9 cellular contexts compared by ENCODE assay signal in genomic region chr12:120356567-120357030, GRCh38. TPM values are rescaled to one million over a fixed set of nuclear protein-coding genes. Genes with fewer than 3 reads are reported as not detected.
A peak's percentile ranks its signal among the peaks of the same experiment; 100 is the strongest.
DNase-seq lines count a peak whose midpoint lies in the region; ATAC-seq and TF ChIP-seq lines count a peak whose summit lies in the region.
"Had no signal": no experiment of that assay in that cellular context is flagged by ENCODE, and none has a peak within 500 bp of the region (broad histone marks: within the 10 kb centered on the region; RNA-seq: fewer than 3 reads in every experiment).

No MANE protein-coding gene starts in this region.

- ATAC-seq in esophagus mucosa (peak; percentile 88), natural killer cell (peak; percentile 78 to 97 (median 94)), HG03442 (IDR thresholded peaks at IDR 0.05; ENCODE audit: unreplicated experiment) (no peak)

- no peaks in the 10 kb centered on the region for H3K9me3 Mint-ChIP-seq in natural killer cell
- H3K9me3 Mint-ChIP-seq: T-helper 1 cell treated with Interleukin-12 subunit alpha and Interleukin-12 subunit beta and Interleukin-4 antibody, amounts not matched to agents 30 μg/mL and 1 μg/mL, for 36 hours had no signal

- peak; percentile 58 for DNase-seq in COR-L47 (lab: John Stamatoyannopoulos, UW)
- peak; percentile 77 for DNase-seq in HS-27A (ENCODE audit: low read depth)
- peak; percentile 82 for DNase-seq in OCI-M1 (lab: John Stamatoyannopoulos, UW)
- DNase-seq in activated T-cell treated with anti-CD3 and anti-CD28 coated beads for 24 hours (ENCODE audit: low read depth): peak; percentile 70
- peak; percentile 71 for DNase-seq in natural killer cell
- DNase-seq in stimulated activated CD8-positive, alpha-beta memory T cell treated with anti-CD3 and anti-CD28 coated beads, Interleukin-7, amount 100 ng/mL, for 48 hours (ENCODE audit: extremely low read depth in 1 of 2, low read depth in 1 of 2): peak; percentile 61 to 72

- H3K4me1 Mint-ChIP-seq in natural killer cell: peaks cover 0 to under 1% of the 10 kb centered on the region in 2 donors

- no peak overlapping the region for H3K27ac Mint-ChIP-seq in natural killer cell
- H3K27ac Mint-ChIP-seq: T-helper 1 cell treated with Interleukin-12 subunit alpha and Interleukin-12 subunit beta and Interleukin-4 antibody, amounts not matched to agents 30 μg/mL and 1 μg/mL, for 36 hours had no signal

- TF ChIP-seq CTCF in natural killer cell (IDR thresholded peaks at IDR 0.05): peak; percentile 89

- H3K4me3 Mint-ChIP-seq in natural killer cell: no peak overlapping the region
- H3K4me3 Mint-ChIP-seq: T-helper 1 cell treated with Interleukin-12 subunit alpha and Interleukin-12 subunit beta and Interleukin-4 antibody, amounts not matched to agents 30 μg/mL and 1 μg/mL, for 36 hours had no signal

- no peaks in the 10 kb centered on the region for H3K36me3 Mint-ChIP-seq in natural killer cell

- H3K27me3 Mint-ChIP-seq in natural killer cell (ENCODE audit: low read depth in 2 of 2): peaks cover 0 to 25% of the 10 kb centered on the region in 2 donors

- intact Hi-C loops in natural killer cell (cut with micrococcal nuclease): loop anchor here (1.0 to 5.0 kb wide), 2 partner anchors 140 to 356 kb away; partner anchors contain the start of genes DYNLL1 and UNC119B

RNA-seq across cellular contexts. Expression of gene MSI1, which starts 12.4 kb away (rescaled TPM):
- total RNA-seq in esophagus mucosa: 0.28 TPM
- not detected for total RNA-seq in natural killer cell

RNA-seq across cellular contexts. Expression of gene PLA2G1B, which starts 29.0 kb away (rescaled TPM):
- total RNA-seq in esophagus mucosa: not detected
- total RNA-seq in natural killer cell: under 1 TPM in 1 of 3 donors, not detected in 2; 0.52 TPM

RNA-seq across cellular contexts. Expression of gene SIRT4, which starts 54.5 kb away (rescaled TPM):
- total RNA-seq in esophagus mucosa (0.64 TPM), natural killer cell (1 to 10 TPM; 2.0 to 2.1 (median 2.1) TPM)
